9 cellular contexts compared by ENCODE assay signal in genomic region chr9:696332-697090, GRCh38.
DNase-seq lines count a peak whose midpoint lies in the region; ATAC-seq and TF ChIP-seq lines count a peak whose summit lies in the region.
"Had no signal": no experiment of that assay in that cellular context is flagged by ENCODE, and none has a peak within 500 bp of the region (broad histone marks: within the 10 kb centered on the region; RNA-seq: fewer than 3 reads in every experiment).

No MANE protein-coding gene starts in this region.

- no peak overlapping the region for H3K56ac ChIP-seq in mesendoderm (ENCODE audit: low read length)

- H3K79me1 ChIP-seq in mesendoderm (ENCODE audit: low read length): no peaks in the 10 kb centered on the region

- no peaks in the 10 kb centered on the region for H3K9me3 Mint-ChIP-seq in activated CD8-positive, alpha-beta memory T cell treated with anti-CD3 and anti-CD28 coated beads, Interleukin-2, amount 10 ng/mL, durations not matched to agents 7 days and 5 days (ENCODE audit: low read depth)
- H3K9me3 Mint-ChIP-seq: endodermal cell had no signal

- no peaks in the 10 kb centered on the region for H4K20me1 ChIP-seq in PC-9 (ENCODE audit: insufficient read depth)

- H3K36me3 Mint-ChIP-seq in activated CD8-positive, alpha-beta memory T cell treated with anti-CD3 and anti-CD28 coated beads, Interleukin-2, amount 10 ng/mL, durations not matched to agents 7 days and 5 days: no peaks in the 10 kb centered on the region

- H4K8ac ChIP-seq in mesendoderm (ENCODE audit: low read depth, low read length): no peak overlapping the region

- peak; percentile 34 to 65 for DNase-seq in PC-9
- peak; percentile 47 for DNase-seq in mesendoderm
- no peak for DNase-seq in NCI-H128 (lab: John Stamatoyannopoulos, UW; ENCODE audit: unreplicated experiment)
- no peak for DNase-seq in activated CD8-positive, alpha-beta memory T cell treated with anti-CD3 and anti-CD28 coated beads, Interleukin-2, amount 10 ng/mL, durations not matched to agents 7 days and 5 days
- no peak for DNase-seq in activated T-cell treated with anti-CD3 and anti-CD28 coated beads for 4 hours
- DNase-seq in SHP77 treated with DMSO at 0.1 percent for 48 hours (lab: John Stamatoyannopoulos, UW): no peak
- DNase-seq: endodermal cell had no signal

- no peak overlapping the region for H3K23ac ChIP-seq in mesendoderm (ENCODE audit: low read length)

- H3K4me1 Mint-ChIP-seq in activated CD8-positive, alpha-beta memory T cell treated with anti-CD3 and anti-CD28 coated beads, Interleukin-2, amount 10 ng/mL, durations not matched to agents 7 days and 5 days: peaks cover 8% of the 10 kb centered on the region

- H3K27me3 ChIP-seq in PC-9 (ENCODE audit: insufficient read depth, low read depth) (no peaks in the 10 kb centered on the region), duodenal mucosa (ENCODE audit: control insufficient read depth in 1 of 2, insufficient read depth in 2 of 2, low read length in 2 of 2) (no peaks in the 10 kb centered on the region), mesendoderm (ENCODE audit: insufficient read depth, low read length, poor library complexity) (no peaks in the 10 kb centered on the region)

- H2AFZ ChIP-seq in PC-9: no peak overlapping the region

- BruUV-seq in PC-9 (replicated peaks; lab: Mats Ljungman, UMichigan): no TSS peak

- no CpG with 5 or more reads among the region's 8 CpGs for WGBS in mesendoderm (ENCODE audit: extremely low coverage, insufficient coverage, low lambda C conversion rate)
- WGBS in urinary bladder: 33% methylated on average over 8 of the region's 8 CpGs

- H3K4me3 ChIP-seq in PC-9 (no peak overlapping the region), duodenal mucosa (ENCODE audit: low read depth in 1 of 2, low read length in 2 of 2) (no peak overlapping the region), mesendoderm (ENCODE audit: low read length) (no peak overlapping the region), urinary bladder (ENCODE audit: low read depth, low read length) (no peak overlapping the region)

- H4K5ac ChIP-seq in mesendoderm (ENCODE audit: low read length): no peak overlapping the region

- H3K79me2 ChIP-seq in PC-9 (ENCODE audit: low read depth) (no peaks in the 10 kb centered on the region), mesendoderm (ENCODE audit: control insufficient read depth, insufficient read depth, low read length) (no peaks in the 10 kb centered on the region)

- H3K36me3 ChIP-seq in PC-9 (ENCODE audit: low read depth) (no peaks in the 10 kb centered on the region), duodenal mucosa (ENCODE audit: control insufficient read depth in 1 of 2, insufficient read depth in 2 of 2, low read length in 2 of 2) (no peaks in the 10 kb centered on the region), mesendoderm (ENCODE audit: control insufficient read depth, insufficient read depth, low read length) (no peaks in the 10 kb centered on the region), urinary bladder (ENCODE audit: insufficient read depth) (peaks cover 2% of the 10 kb centered on the region)

- H3K4me1 ChIP-seq in PC-9 (replicated peaks; ENCODE audit: insufficient read depth) (peaks cover 47% of the 10 kb centered on the region), duodenal mucosa (ENCODE audit: control insufficient read depth in 1 of 2, insufficient read depth in 2 of 2, low read length in 2 of 2) (peaks cover 27 to 31% of the 10 kb centered on the region in 2 donors), mesendoderm (ENCODE audit: control insufficient read depth, low read depth, low read length) (peaks cover 5% of the 10 kb centered on the region), urinary bladder (ENCODE audit: insufficient read depth) (no peaks in the 10 kb centered on the region)

- H3K27ac ChIP-seq in PC-9 (peak overlapping the region; percentile 55), duodenal mucosa (ENCODE audit: low read depth, low read length) (peak overlapping the region; percentile 46), mesendoderm (ENCODE audit: low read depth, low read length) (no peak overlapping the region), urinary bladder (ENCODE audit: low read depth) (peak overlapping the region; percentile 60)

- no peak for TF ChIP-seq CTCF in PC-9 (conservative IDR thresholded peaks at IDR 0.05)

- no peak overlapping the region for H3K27ac Mint-ChIP-seq in activated CD8-positive, alpha-beta memory T cell treated with anti-CD3 and anti-CD28 coated beads, Interleukin-2, amount 10 ng/mL, durations not matched to agents 7 days and 5 days
- H3K27ac Mint-ChIP-seq: endodermal cell had no signal

- H3K4ac ChIP-seq in mesendoderm (ENCODE audit: low read depth, low read length): no peak overlapping the region

- no peak overlapping the region for H3K18ac ChIP-seq in mesendoderm (ENCODE audit: low read length)

- POLR2A ChIA-PET in PC-9 (lab: Charles Lee; ENCODE audit: unreplicated experiment): no interaction called here

- no peaks in the 10 kb centered on the region for H3K9me3 ChIP-seq in PC-9 (ENCODE audit: insufficient read depth, low read depth)
- H3K9me3 ChIP-seq in duodenal mucosa (ENCODE audit: control insufficient read depth in 1 of 2, low read length in 2 of 2): no peaks in the 10 kb centered on the region

- peaks cover 5% of the 10 kb centered on the region for H3K27me3 Mint-ChIP-seq in activated CD8-positive, alpha-beta memory T cell treated with anti-CD3 and anti-CD28 coated beads, Interleukin-2, amount 10 ng/mL, durations not matched to agents 7 days and 5 days

- no peak for ATAC-seq in activated CD8-positive, alpha-beta memory T cell treated with anti-CD3 and anti-CD28 coated beads, Interleukin-2, amount 10 ng/mL, durations not matched to agents 7 days and 5 days

- H3K4me2 ChIP-seq in PC-9 (peak overlapping the region; percentile 64), mesendoderm (ENCODE audit: low read length) (no peak overlapping the region)

- H3K9ac ChIP-seq in duodenal mucosa (ENCODE audit: low read depth in 1 of 2, low read length in 2 of 2): no peak overlapping the region
- no peak overlapping the region for H3K9ac ChIP-seq in mesendoderm (ENCODE audit: low read length)

- intact Hi-C loops in PC-9 (cut with micrococcal nuclease; ENCODE audit: unreplicated experiment): loop anchor here (5.0 to 10.0 kb wide), 2 partner anchors 56 to 82 kb away; no protein-coding TSS in a partner anchor

- H3K9me2 ChIP-seq in PC-9 (ENCODE audit: insufficient read depth): no peaks in the 10 kb centered on the region

- no peak overlapping the region for H2BK15ac ChIP-seq in mesendoderm (replicated peaks; ENCODE audit: low read depth)

- H3K4me3 Mint-ChIP-seq in activated CD8-positive, alpha-beta memory T cell treated with anti-CD3 and anti-CD28 coated beads, Interleukin-2, amount 10 ng/mL, durations not matched to agents 7 days and 5 days: no peak overlapping the region
- H3K4me3 Mint-ChIP-seq: endodermal cell had no signal

- H2BK5ac ChIP-seq in mesendoderm (ENCODE audit: low read length): no peak overlapping the region

- H2BK120ac ChIP-seq in mesendoderm (ENCODE audit: low read depth, low read length): no peak overlapping the region

- no peak overlapping the region for H2AK5ac ChIP-seq in mesendoderm (ENCODE audit: low read length)

- CTCF ChIA-PET in PC-9 (lab: Charles Lee): no interaction called here
- CTCF ChIA-PET in activated CD8-positive, alpha-beta memory T cell treated with anti-CD3 and anti-CD28 coated beads, Interleukin-2, amount 10 ng/mL, durations not matched to agents 7 days and 5 days (lab: Charles Lee): interaction anchor here (0.9 to 1.0 kb wide), 2 partner anchors 11 to 22 kb away, joined by 3 to 4 read pairs; no protein-coding TSS in a partner anchor

- H3F3A ChIP-seq in PC-9 (ENCODE audit: insufficient read depth, low read depth): peaks cover 28% of the 10 kb centered on the region

Comparison
In these comparisons a context has a peak if more than half of its experiments do, and no peak if none do; other contexts are left out.
1. DNase-seq: peak in PC-9 (2 of 2) and mesendoderm (single experiment); none in NCI-H128 (single experiment), activated CD8-positive, alpha-beta memory T cell treated with anti-CD3 and anti-CD28 coated beads, Interleukin-2, amount 10 ng/mL, durations not matched to agents 7 days and 5 days (single experiment), activated T-cell treated with anti-CD3 and anti-CD28 coated beads for 4 hours (single experiment) and SHP77 treated with DMSO at 0.1 percent for 48 hours (single experiment).